Comparison of ENCODE assay signal across 24 cellular contexts in the genomic region with DNA sequence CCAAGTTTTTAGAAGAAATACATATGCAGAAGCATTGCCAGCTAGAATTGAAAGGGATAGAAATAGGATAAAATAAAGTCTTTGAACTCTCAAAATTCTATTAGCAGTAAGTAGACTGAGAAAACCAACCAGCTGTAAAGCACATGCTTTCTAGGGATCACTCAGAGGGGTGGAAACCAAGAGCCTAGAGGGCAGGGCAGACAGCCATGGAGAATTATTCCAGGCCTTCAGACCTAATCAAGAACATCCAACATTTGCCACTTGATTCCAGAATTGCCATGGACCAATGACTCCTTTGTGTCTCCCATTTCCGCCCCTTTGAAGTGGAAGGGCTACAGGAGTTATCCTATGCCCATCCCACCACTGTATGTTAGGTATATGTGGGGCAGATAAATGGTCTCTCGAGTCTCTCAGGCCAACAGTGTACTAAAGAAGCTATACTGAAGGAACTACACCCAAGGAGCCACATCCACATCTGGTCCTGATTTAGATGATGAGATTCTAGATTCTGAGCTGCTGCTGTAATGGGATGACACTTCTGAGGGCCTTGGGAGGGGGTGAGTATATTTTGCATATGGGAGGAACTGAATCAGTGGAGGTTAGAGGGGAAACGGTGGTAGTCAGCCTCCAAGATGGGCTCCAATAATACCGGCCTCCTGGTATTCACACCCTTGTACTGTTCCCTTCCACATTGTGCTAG. TPM values are rescaled to one million over a fixed set of nuclear protein-coding genes. Genes with fewer than 3 reads are reported as not detected.
A peak's percentile ranks its signal among the peaks of the same experiment; 100 is the strongest.
DNase-seq lines count a peak whose midpoint lies in the region; ATAC-seq and TF ChIP-seq lines count a peak whose summit lies in the region.
"Had no signal": no experiment of that assay in that cellular context is flagged by ENCODE, and none has a peak within 500 bp of the region (broad histone marks: within the 10 kb centered on the region; RNA-seq: fewer than 3 reads in every experiment).

No MANE protein-coding gene starts in this region.

- H3K4me1 Mint-ChIP-seq in activated T-cell treated with anti-CD3 and anti-CD28 coated beads, Interleukin-2, amount 50 U/mL, for 72 hours (ENCODE audit: low read depth) = peaks cover 51% of the 10 kb centered on the region
- peaks cover 53% of the 10 kb centered on the region for H3K4me1 Mint-ChIP-seq in activated T-cell treated with anti-CD3 and anti-CD28 coated beads, Interleukin-2, amount 50 U/mL, for 4 hours (ENCODE audit: low read depth)

- no peaks in the 10 kb centered on the region for H3K9me3 ChIP-seq in OCI-LY1 (ENCODE audit: low read length)
- H3K9me3 ChIP-seq: body of pancreas, thyroid gland had no signal

- H3K27ac ChIP-seq in OCI-LY1 (ENCODE audit: low read depth, low read length, poor library complexity, severe bottlenecking) = no peak overlapping the region
- H3K27ac ChIP-seq: body of pancreas, coronary artery, thyroid gland had no signal

- H3K79me2 ChIP-seq in OCI-LY1 (ENCODE audit: insufficient read depth, low read length) = peaks cover 64% of the 10 kb centered on the region

- TF ChIP-seq CTCF in OCI-LY1 (IDR thresholded peaks at IDR 0.05; ENCODE audit: low read length) (no peak), fibroblast of mammary gland (conservative IDR thresholded peaks at IDR 0.05; ENCODE audit: control insufficient read depth, insufficient read depth, low read depth, low read length) (no peak)

- no peak overlapping the region for H3K9ac ChIP-seq in OCI-LY1 (ENCODE audit: low read length)

- H3K36me3 ChIP-seq in OCI-LY1 (ENCODE audit: insufficient read depth, low read length) = peaks cover 50% of the 10 kb centered on the region

- no peaks in the 10 kb centered on the region for H3K27me3 ChIP-seq in OCI-LY1 (ENCODE audit: insufficient read depth, low read length)
- H3K27me3 ChIP-seq: body of pancreas, thyroid gland had no signal

- no peak overlapping the region for H2AFZ ChIP-seq in OCI-LY1 (ENCODE audit: low read length)

- DNase-seq in activated T-cell treated with anti-CD3 and anti-CD28 coated beads, Interleukin-2, amount 50 U/mL, for 72 hours = no peak
- DNase-seq in activated T-cell treated with anti-CD3 and anti-CD28 coated beads, Interleukin-2, amount 50 U/mL, for 4 hours = no peak
- DNase-seq in fibroblast of mammary gland (ENCODE audit: low read depth) (peak; percentile 86), LoVo (ENCODE audit: low spot score) (no peak), NCI-H526 (lab: John Stamatoyannopoulos, UW) (no peak), NCI-H774 (lab: John Stamatoyannopoulos, UW) (no peak)
- DNase-seq in central memory CD4-positive, alpha-beta T cell = no peak
- DNase-seq: activated T-cell treated with anti-CD3 and anti-CD28 coated beads for 4 hours; body of pancreas; CD8-positive, alpha-beta memory T cell; DND-41; H7; Kasumi-1; left colon; NCI-H1436; NCI-H2171; retina; stimulated activated naive CD4-positive, alpha-beta T cell; SW 1271; thyroid gland had no signal

- no peaks in the 10 kb centered on the region for H3K9me3 Mint-ChIP-seq in activated T-cell treated with anti-CD3 and anti-CD28 coated beads, Interleukin-2, amount 50 U/mL, for 72 hours
- H3K9me3 Mint-ChIP-seq in activated T-cell treated with anti-CD3 and anti-CD28 coated beads, Interleukin-2, amount 50 U/mL, for 4 hours = no peaks in the 10 kb centered on the region
- H3K9me3 Mint-ChIP-seq: activated naive CD4-positive, alpha-beta T cell treated with anti-CD3 and anti-CD28 coated beads, Interleukin-2, amount 50 U/mL, for 72 hours; CD8-positive, alpha-beta memory T cell; mesothelial cell of epicardium had no signal

- H3K4me2 ChIP-seq in OCI-LY1 (ENCODE audit: low read length) = 0 out of 2 replicates have a peak overlapping the region, but pooled peaks have one; percentile 23

- no peak for ATAC-seq in activated T-cell treated with anti-CD3 and anti-CD28 coated beads, Interleukin-2, amount 50 U/mL, for 72 hours (replicated peaks in 1 of 2)
- ATAC-seq in activated T-cell treated with anti-CD3 and anti-CD28 coated beads, Interleukin-2, amount 50 U/mL, for 4 hours = no peak
- ATAC-seq: activated naive CD4-positive, alpha-beta T cell treated with anti-CD3 and anti-CD28 coated beads, Interleukin-2, amount 50 U/mL, for 72 hours; body of pancreas; left colon had no signal

- peaks cover 6 to 7% of the 10 kb centered on the region in 2 donors for H3K36me3 Mint-ChIP-seq in activated T-cell treated with anti-CD3 and anti-CD28 coated beads, Interleukin-2, amount 50 U/mL, for 72 hours (ENCODE audit: insufficient read depth in 2 of 2)
- H3K36me3 Mint-ChIP-seq in activated T-cell treated with anti-CD3 and anti-CD28 coated beads, Interleukin-2, amount 50 U/mL, for 4 hours (ENCODE audit: insufficient read depth) = peaks cover 32% of the 10 kb centered on the region

- peak overlapping the region in 1 of 2 donors; percentile 86 for H3K4me3 Mint-ChIP-seq in activated T-cell treated with anti-CD3 and anti-CD28 coated beads, Interleukin-2, amount 50 U/mL, for 72 hours
- no peak overlapping the region for H3K4me3 Mint-ChIP-seq in activated T-cell treated with anti-CD3 and anti-CD28 coated beads, Interleukin-2, amount 50 U/mL, for 4 hours
- H3K4me3 Mint-ChIP-seq: mesothelial cell of epicardium had no signal

- H3K4me3 ChIP-seq in OCI-LY1 (ENCODE audit: low read depth, low read length, poor library complexity, severe bottlenecking) (no peak overlapping the region), fibroblast of mammary gland (ENCODE audit: control insufficient read depth, low read depth, low read length) (no peak overlapping the region)
- H3K4me3 ChIP-seq: body of pancreas, coronary artery, thyroid gland had no signal

- H3K27me3 Mint-ChIP-seq in activated T-cell treated with anti-CD3 and anti-CD28 coated beads, Interleukin-2, amount 50 U/mL, for 72 hours (ENCODE audit: low read depth) = no peaks in the 10 kb centered on the region
- H3K27me3 Mint-ChIP-seq in activated T-cell treated with anti-CD3 and anti-CD28 coated beads, Interleukin-2, amount 50 U/mL, for 4 hours (ENCODE audit: low read depth) = no peaks in the 10 kb centered on the region

- peak overlapping the region; percentile 38 for H3K27ac Mint-ChIP-seq in activated T-cell treated with anti-CD3 and anti-CD28 coated beads, Interleukin-2, amount 50 U/mL, for 72 hours

- H3K4me1 ChIP-seq in OCI-LY1 (ENCODE audit: insufficient read depth, low read length, severe bottlenecking) = peaks cover 32% of the 10 kb centered on the region

- no peaks in the 10 kb centered on the region for H3F3A ChIP-seq in OCI-LY1 (ENCODE audit: insufficient read depth, low read length)

- no peaks in the 10 kb centered on the region for H3K9me2 ChIP-seq in OCI-LY1 (ENCODE audit: low read depth, low read length)

- no peaks in the 10 kb centered on the region for H4K20me1 ChIP-seq in OCI-LY1 (ENCODE audit: insufficient read depth, low read length)

RNA-seq across cellular contexts. Expression of a gene that starts 4.0 kb away (rescaled TPM):
- 10 to 100 TPM; 31.5 to 46.3 TPM for total RNA-seq in activated T-cell treated with anti-CD3 and anti-CD28 coated beads, Interleukin-2, amount 50 U/mL, for 72 hours
- 10 to 100 TPM; 67.3 to 73.2 (median 72.1) TPM for total RNA-seq in activated T-cell treated with anti-CD3 and anti-CD28 coated beads, Interleukin-2, amount 50 U/mL, for 4 hours

RNA-seq across cellular contexts. Expression of a gene that starts 19.6 kb away (rescaled TPM):
- total RNA-seq in activated T-cell treated with anti-CD3 and anti-CD28 coated beads, Interleukin-2, amount 50 U/mL, for 72 hours = not detected
- not detected for total RNA-seq in activated T-cell treated with anti-CD3 and anti-CD28 coated beads, Interleukin-2, amount 50 U/mL, for 4 hours
- total RNA-seq: activated naive CD4-positive, alpha-beta T cell treated with anti-CD3 and anti-CD28 coated beads, Interleukin-2, amount 50 U/mL, for 72 hours; CD8-positive, alpha-beta memory T cell; H7; mesothelial cell of epicardium; thyroid gland had no signal
